Comparison of ENCODE assay signal across 8 cellular contexts in the genomic region with DNA sequence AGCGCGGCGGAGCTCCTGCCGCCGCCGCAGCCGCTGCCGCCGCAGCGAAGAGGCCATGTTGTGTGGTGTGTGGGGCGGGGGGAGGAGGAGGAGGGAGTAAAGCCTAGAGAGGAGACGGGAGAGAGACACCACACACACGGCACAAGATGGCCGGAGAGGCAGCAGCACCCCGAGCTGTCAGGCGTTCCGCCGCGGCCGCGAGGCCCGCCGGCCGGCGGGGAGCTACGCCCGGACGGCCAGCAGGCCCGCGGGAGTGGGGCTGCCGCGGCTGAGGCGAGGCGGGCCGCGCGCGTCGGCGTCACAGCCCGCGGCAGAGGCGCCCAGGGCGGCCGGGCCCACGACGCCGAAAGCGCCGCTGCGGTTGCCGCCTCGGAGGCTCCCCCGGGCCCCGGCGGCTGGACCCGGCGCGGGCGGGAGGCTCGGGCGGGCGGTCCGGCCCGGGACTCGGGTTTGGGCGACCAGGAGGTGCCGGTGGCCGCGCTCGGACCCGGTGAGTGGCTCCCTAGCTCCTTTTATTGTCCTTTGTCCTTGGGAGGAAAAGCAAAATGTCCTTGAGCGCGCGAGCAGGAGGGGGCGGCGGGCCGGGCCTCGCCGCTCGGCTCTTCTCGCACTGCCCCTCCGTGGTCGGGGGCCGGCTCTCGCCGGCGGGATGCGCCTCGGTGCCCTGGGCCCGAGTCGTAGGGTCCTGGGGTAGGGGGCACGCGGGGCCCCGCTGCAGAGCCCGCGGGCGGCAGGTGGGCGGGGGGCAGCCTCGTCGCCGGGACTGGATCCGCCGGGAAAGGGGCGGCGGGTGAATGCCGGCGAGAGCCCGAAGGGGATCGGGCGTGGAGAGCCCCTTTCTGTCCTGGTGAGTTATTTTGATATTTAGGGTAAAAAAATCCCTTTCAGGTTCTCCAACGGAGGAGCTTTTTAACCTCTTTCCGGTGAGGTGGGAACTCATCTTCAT. TPM values are rescaled to one million over a fixed set of nuclear protein-coding genes. Genes with fewer than 3 reads are reported as not detected.
A peak's percentile ranks its signal among the peaks of the same experiment; 100 is the strongest.
DNase-seq lines count a peak whose midpoint lies in the region; ATAC-seq and TF ChIP-seq lines count a peak whose summit lies in the region.

No MANE protein-coding gene starts in this region.

- H3K27ac ChIP-seq in BLaER1 (peak overlapping the region; percentile 100), substantia nigra (ENCODE audit: low read depth, low read length, poor library complexity, severe bottlenecking) (peak overlapping the region; percentile 97)

- peak overlapping the region; percentile 100 for H3K9ac ChIP-seq in BLaER1

- H3K27ac Mint-ChIP-seq in chondrocyte (ENCODE audit: unreplicated experiment) (peak overlapping the region; percentile 99), memory B cell (peak overlapping the region; percentile 91)

- H4K20me1 ChIP-seq in BLaER1: peaks cover 51% of the 10 kb centered on the region

- peak; percentile 23 for TF ChIP-seq CTCF in chondrocyte (IDR thresholded peaks at IDR 0.05)

- H3K4me3 ChIP-seq in BLaER1: peak overlapping the region; percentile 98

- TF ChIP-seq POLR2A in GM19193 (IDR thresholded peaks at IDR 0.05; ENCODE audit: extremely low read depth, insufficient read depth, insufficient read length): peak; percentile 84

- H3K4me3 Mint-ChIP-seq in chondrocyte (ENCODE audit: unreplicated experiment): peak overlapping the region; percentile 89
- peak overlapping the region; percentile 97 for H3K4me3 Mint-ChIP-seq in memory B cell

- H3K9me3 ChIP-seq in BLaER1: no peaks in the 10 kb centered on the region

- H3K4me1 Mint-ChIP-seq in chondrocyte (ENCODE audit: low read depth): peaks cover 38% of the 10 kb centered on the region
- peaks cover 18% of the 10 kb centered on the region for H3K4me1 Mint-ChIP-seq in memory B cell

- H3K36me3 ChIP-seq in BLaER1: peaks cover 21% of the 10 kb centered on the region

- H3K4me2 ChIP-seq in BLaER1: peak overlapping the region; percentile 67

- H3K9me3 Mint-ChIP-seq in chondrocyte (ENCODE audit: low read depth) (no peaks in the 10 kb centered on the region), memory B cell (no peaks in the 10 kb centered on the region)

- ATAC-seq in HG03196 (IDR thresholded peaks at IDR 0.05; ENCODE audit: unreplicated experiment) (peak; percentile 54), memory B cell (ENCODE audit: low read depth) (peak; percentile 77)

- H3K27me3 Mint-ChIP-seq in chondrocyte (ENCODE audit: low read depth) (no peaks in the 10 kb centered on the region), memory B cell (no peaks in the 10 kb centered on the region)

- peaks cover 49% of the 10 kb centered on the region for H3K4me1 ChIP-seq in BLaER1

- H3K27me3 ChIP-seq in BLaER1: no peaks in the 10 kb centered on the region

- DNase-seq in T-helper 1 cell (peak in 4 of 5 donors; percentile 17 to 45 (median 26)), chondrocyte (ENCODE audit: low spot score) (no peak), memory B cell (ENCODE audit: low spot score in 2 of 2) (peak; percentile 44 to 63), substantia nigra (lab: John Stamatoyannopoulos, UW) (peak in 23 of 49 donors; percentile 5 to 99 (median 50)), NCI-H1436 (lab: John Stamatoyannopoulos, UW) (no peak)

- H3K36me3 Mint-ChIP-seq in chondrocyte (ENCODE audit: low read depth): peaks cover 22% of the 10 kb centered on the region
- H3K36me3 Mint-ChIP-seq in memory B cell: peaks cover 12% of the 10 kb centered on the region

RNA-seq across cellular contexts. Expression of a gene that starts 17.2 kb away (rescaled TPM):
- 59.7 to 83.0 TPM (median 61.2 TPM) in 3 replicates for total RNA-seq in chondrocyte

Comparison
In these comparisons a context has a peak if more than half of its experiments do, and no peak if none do; other contexts are left out.
1. DNase-seq: peak in T-helper 1 cell (4 of 5) and memory B cell (2 of 2); none in chondrocyte (single experiment) and NCI-H1436 (single experiment).